ENCODE assay signal across 1 cellular context in genomic region chr17:81364278-81365147, GRCh38.
TF ChIP-seq lines count a peak whose summit lies in the region.

No MANE protein-coding gene starts in this region.

TF ChIP-seq in HCT116, 20 proteins besides CTCF, POLR2A, EP300 and RAD21 (continued from another document):
- TF ChIP-seq ZBTB33 (IDR thresholded peaks at IDR 0.05; ENCODE audit: extremely low read depth, insufficient replicate concordance, low read length) (no peak), SRF (IDR thresholded peaks at IDR 0.05; ENCODE audit: low read depth) (no peak), TCF7L2 (IDR thresholded peaks at IDR 0.05; ENCODE audit: borderline replicate concordance, extremely low read depth, insufficient read depth, insufficient read length) (no peak), EGR1 (IDR thresholded peaks at IDR 0.05; ENCODE audit: low read depth) (no peak), ELF1 (IDR thresholded peaks at IDR 0.05; ENCODE audit: borderline replicate concordance, low read depth) (no peak), SIN3A (IDR thresholded peaks at IDR 0.05; ENCODE audit: low read depth) (no peak), POLR2AphosphoS5 (IDR thresholded peaks at IDR 0.05; ENCODE audit: low read depth, low read length) (no peak), YY1 (IDR thresholded peaks at IDR 0.05; ENCODE audit: extremely low read depth, insufficient replicate concordance, low read depth, low read length) (no peak), ZFX (IDR thresholded peaks at IDR 0.05) (no peak), FOSL1 (IDR thresholded peaks at IDR 0.05; ENCODE audit: low read depth) (no peak), SP1 (IDR thresholded peaks at IDR 0.05; ENCODE audit: low read depth) (no peak), CBX3 (IDR thresholded peaks at IDR 0.05; ENCODE audit: low read depth) (no peak)
